ENCODE assay signal across 9 cellular contexts in the genomic region with DNA sequence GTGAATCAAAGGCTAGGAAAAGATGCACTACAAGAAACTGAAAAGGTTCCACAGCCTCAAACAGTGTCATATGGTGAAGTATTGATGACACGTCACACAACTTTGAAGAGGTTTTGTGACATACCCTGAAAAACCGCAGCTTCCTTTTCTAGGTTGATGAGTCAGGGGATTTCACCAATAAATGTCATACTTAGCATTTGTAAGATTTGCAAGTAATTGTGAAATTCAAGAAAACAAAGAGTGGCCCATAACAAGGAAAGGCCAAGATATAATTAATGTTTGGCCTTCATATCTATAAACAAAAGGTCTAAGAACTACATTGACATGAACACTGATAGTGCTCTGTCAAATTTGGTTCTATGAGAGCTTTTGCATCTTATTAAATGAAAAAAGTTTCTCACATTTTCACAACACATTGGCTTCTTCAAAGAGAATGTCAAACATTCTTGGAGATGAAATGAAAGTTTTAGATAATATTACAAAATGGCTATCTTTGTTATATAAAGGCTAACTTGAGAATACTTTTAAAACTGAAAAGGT.
A peak's percentile ranks its signal among the peaks of the same experiment; 100 is the strongest.
DNase-seq lines count a peak whose midpoint lies in the region; ATAC-seq and TF ChIP-seq lines count a peak whose summit lies in the region.
"Had no signal": no experiment of that assay in that cellular context is flagged by ENCODE, and none has a peak within 500 bp of the region (broad histone marks: within the 10 kb centered on the region; RNA-seq: fewer than 3 reads in every experiment).

No MANE protein-coding gene starts in this region.

- peaks cover 21% of the 10 kb centered on the region for H3K4me1 ChIP-seq in CD8-positive, alpha-beta memory T cell (ENCODE audit: insufficient read depth, low read length)
- H3K4me1 ChIP-seq in suprapubic skin (peaks cover 3% of the 10 kb centered on the region), uterus (no peaks in the 10 kb centered on the region), BE2C (no peaks in the 10 kb centered on the region)

- TF ChIP-seq EP300 in suprapubic skin (IDR thresholded peaks at IDR 0.05): no peak

- peaks cover 0 to 23% (median 3%) of the 10 kb centered on the region in 3 donors for H3K36me3 Mint-ChIP-seq in CD8-positive, alpha-beta memory T cell
- H3K36me3 Mint-ChIP-seq in T-helper 2 cell treated with Interferon-gamma antibody and Interleukin-4, amounts not matched to agents 5 μg/mL and 100 μg/mL, for 36 hours (ENCODE audit: low read depth): peaks cover 24% of the 10 kb centered on the region

- no peak for TF ChIP-seq POLR2A in suprapubic skin (IDR thresholded peaks at IDR 0.05)
- no peak for TF ChIP-seq POLR2A in uterus (IDR thresholded peaks at IDR 0.05)

- CTCF ChIA-PET in CD8-positive, alpha-beta memory T cell (lab: Charles Lee): no interaction called here

- no peak for TF ChIP-seq CTCF in suprapubic skin (IDR thresholded peaks at IDR 0.05)
- no peak for TF ChIP-seq CTCF in uterus (IDR thresholded peaks at IDR 0.05)
- TF ChIP-seq CTCF in BE2C (IDR thresholded peaks at IDR 0.05; ENCODE audit: low read depth, low read length): no peak

- peak; percentile 4 to 78 (median 52) for DNase-seq in CD8-positive, alpha-beta memory T cell
- peak; percentile 80 for DNase-seq in T-helper 2 cell treated with Interferon-gamma antibody and Interleukin-4, amounts not matched to agents 5 μg/mL and 100 μg/mL, for 36 hours (ENCODE audit: low spot score)
- peak; percentile 95 for DNase-seq in fibroblast of gingiva (ENCODE audit: low read depth)
- DNase-seq in suprapubic skin (ENCODE audit: low spot score in 2 of 2): no peak
- no peak for DNase-seq in uterus
- DNase-seq in BE2C: no peak

- WGBS in suprapubic skin: 72% methylated on average over 2 of the region's 2 CpGs

- POLR2A ChIA-PET in CD8-positive, alpha-beta memory T cell (lab: Charles Lee): no interaction called here

- H3K27me3 ChIP-seq in CD8-positive, alpha-beta memory T cell (ENCODE audit: insufficient read depth, low read length, poor library complexity, severe bottlenecking): no peaks in the 10 kb centered on the region
- H3K27me3 ChIP-seq in suprapubic skin (no peaks in the 10 kb centered on the region), uterus (no peaks in the 10 kb centered on the region), BE2C (peaks cover 3% of the 10 kb centered on the region; the same call in 1 of the 2 replicates)

- intact Hi-C loops in uterus (cut with DNase I; ENCODE audit: low total_unique reads): no loop called here

- H3K4me1 Mint-ChIP-seq in CD8-positive, alpha-beta memory T cell: peaks cover 20 to 34% (median 29%) of the 10 kb centered on the region in 3 donors
- peaks cover 39% of the 10 kb centered on the region for H3K4me1 Mint-ChIP-seq in T-helper 2 cell treated with Interferon-gamma antibody and Interleukin-4, amounts not matched to agents 5 μg/mL and 100 μg/mL, for 36 hours (ENCODE audit: low read depth)
- H3K4me1 Mint-ChIP-seq: neural crest cell had no signal

- peak overlapping the region in 7 of 8 donors; percentile 34 to 83 (median 73) for H3K27ac Mint-ChIP-seq in CD8-positive, alpha-beta memory T cell
- H3K27ac Mint-ChIP-seq in T-helper 2 cell treated with Interferon-gamma antibody and Interleukin-4, amounts not matched to agents 5 μg/mL and 100 μg/mL, for 36 hours: peak overlapping the region; percentile 93

- no peaks in the 10 kb centered on the region for H3K36me3 ChIP-seq in CD8-positive, alpha-beta memory T cell (ENCODE audit: insufficient read depth, low read length)
- H3K36me3 ChIP-seq in suprapubic skin (no peaks in the 10 kb centered on the region), uterus (no peaks in the 10 kb centered on the region), BE2C (no peaks in the 10 kb centered on the region)

- H3K9me3 ChIP-seq in CD8-positive, alpha-beta memory T cell (ENCODE audit: low read length): no peaks in the 10 kb centered on the region
- H3K9me3 ChIP-seq in suprapubic skin: peaks cover 11% of the 10 kb centered on the region
- no peaks in the 10 kb centered on the region for H3K9me3 ChIP-seq in uterus
- no peaks in the 10 kb centered on the region; the same call in none of the 2 replicates for H3K9me3 ChIP-seq in BE2C

- peak overlapping the region in 2 of 7 donors; percentile 40 to 55 for H3K4me3 Mint-ChIP-seq in CD8-positive, alpha-beta memory T cell
- H3K4me3 Mint-ChIP-seq in T-helper 2 cell treated with Interferon-gamma antibody and Interleukin-4, amounts not matched to agents 5 μg/mL and 100 μg/mL, for 36 hours: peak overlapping the region; percentile 70
- H3K4me3 Mint-ChIP-seq: neural crest cell had no signal

- H3K27ac ChIP-seq in CD8-positive, alpha-beta memory T cell (ENCODE audit: low read depth, low read length): peak overlapping the region; percentile 13
- H3K27ac ChIP-seq in suprapubic skin (peak overlapping the region; percentile 22), uterus (no peak overlapping the region)

- H3K9me3 Mint-ChIP-seq in CD8-positive, alpha-beta memory T cell: peaks cover 22 to 39% (median 35%) of the 10 kb centered on the region in 5 donors
- H3K9me3 Mint-ChIP-seq in T-helper 2 cell treated with Interferon-gamma antibody and Interleukin-4, amounts not matched to agents 5 μg/mL and 100 μg/mL, for 36 hours: peaks cover 47% of the 10 kb centered on the region

- peak; percentile 95 for ATAC-seq in GM19467 (IDR thresholded peaks at IDR 0.05; ENCODE audit: unreplicated experiment)
- ATAC-seq in HG03460 (IDR thresholded peaks at IDR 0.05; ENCODE audit: unreplicated experiment): peak; percentile 90

- H3K4me3 ChIP-seq in CD8-positive, alpha-beta memory T cell (ENCODE audit: low read length): no peak overlapping the region
- H3K4me3 ChIP-seq in suprapubic skin: no peak overlapping the region
- H3K4me3 ChIP-seq in uterus: no peak overlapping the region
- no peak overlapping the region for H3K4me3 ChIP-seq in BE2C (ENCODE audit: low read depth, low read length)

- peaks cover 14 to 44% of the 10 kb centered on the region in 2 donors for H3K27me3 Mint-ChIP-seq in CD8-positive, alpha-beta memory T cell
- H3K27me3 Mint-ChIP-seq in T-helper 2 cell treated with Interferon-gamma antibody and Interleukin-4, amounts not matched to agents 5 μg/mL and 100 μg/mL, for 36 hours (ENCODE audit: low read depth): no peaks in the 10 kb centered on the region

Comparison
In these comparisons a context has a peak if more than half of its experiments do, and no peak if none do; other contexts are left out.
1. DNase-seq: peak in CD8-positive, alpha-beta memory T cell (5 of 5), T-helper 2 cell treated with Interferon-gamma antibody and Interleukin-4, amounts not matched to agents 5 μg/mL and 100 μg/mL, for 36 hours (single experiment) and fibroblast of gingiva (single experiment); none in suprapubic skin (0 of 2), uterus (0 of 2) and BE2C (single experiment).
2. H3K27ac ChIP-seq: peak in CD8-positive, alpha-beta memory T cell (single experiment) and suprapubic skin (single experiment); none in uterus (0 of 2).